In the genomic region with DNA sequence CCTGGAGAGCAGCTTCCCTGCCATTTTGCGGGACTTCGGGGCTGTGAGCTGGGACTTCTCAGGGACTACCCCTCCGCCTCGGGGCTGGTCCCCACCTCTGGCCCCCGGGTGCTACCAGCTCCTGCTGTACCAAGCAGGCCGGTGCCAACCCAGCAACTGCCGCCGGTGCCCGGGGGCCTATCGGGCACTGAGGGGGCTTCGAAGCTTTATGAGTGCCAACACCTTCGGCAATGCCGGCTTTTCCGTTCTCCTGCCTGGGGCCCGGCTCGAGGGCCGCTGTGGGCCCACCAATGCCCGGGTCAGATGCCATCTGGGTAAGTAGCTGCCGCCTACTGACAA, we compare ENCODE assay signal across 11 cellular contexts. TPM values are rescaled to one million over a fixed set of nuclear protein-coding genes. Genes with fewer than 3 reads are reported as not detected.
A peak's percentile ranks its signal among the peaks of the same experiment; 100 is the strongest.
DNase-seq lines count a peak whose midpoint lies in the region; ATAC-seq and TF ChIP-seq lines count a peak whose summit lies in the region.
"Had no signal": no experiment of that assay in that cellular context is flagged by ENCODE, and none has a peak within 500 bp of the region (broad histone marks: within the 10 kb centered on the region; RNA-seq: fewer than 3 reads in every experiment).

No MANE protein-coding gene starts in this region.

- no peak overlapping the region for H3K27ac ChIP-seq in neuronal stem cell (replicated peaks; ENCODE audit: low read length)

- no peak overlapping the region for H3K14ac ChIP-seq in neuronal stem cell (ENCODE audit: low read length)

- H4K8ac ChIP-seq in neuronal stem cell (ENCODE audit: low read depth, low read length): no peak overlapping the region

- H4K91ac ChIP-seq in neuronal stem cell (ENCODE audit: low read depth, low read length, poor library complexity): no peak overlapping the region

- no peaks in the 10 kb centered on the region for H3K9me3 ChIP-seq in MG63
- no peaks in the 10 kb centered on the region for H3K9me3 ChIP-seq in neuronal stem cell (replicated peaks in 1 of 2; ENCODE audit: control insufficient read depth in 2 of 2, insufficient read depth in 1 of 2, low read depth in 1 of 2, low read length in 2 of 2)

- H3K36me3 ChIP-seq in MG63: peaks cover 40% of the 10 kb centered on the region
- H3K36me3 ChIP-seq in neuronal stem cell (replicated peaks in 1 of 2; ENCODE audit: control insufficient read depth in 2 of 2, insufficient read depth in 2 of 2, low read length in 2 of 2): no peaks in the 10 kb centered on the region

- no peak for TF ChIP-seq CTCF in epithelial cell of proximal tubule (conservative IDR thresholded peaks at IDR 0.05; ENCODE audit: low read depth, low read length)

- no peak overlapping the region for H3K9ac ChIP-seq in neuronal stem cell (ENCODE audit: low read depth, low read length, poor library complexity)

- no peak for ATAC-seq in GM18873 (IDR thresholded peaks at IDR 0.05; ENCODE audit: low FRiP score, unreplicated experiment)
- ATAC-seq: activated T-cell treated with anti-CD3 and anti-CD28 coated beads, Interleukin-2, amount 50 U/mL, for 4 hours; stimulated activated naive CD8-positive, alpha-beta T cell treated with anti-CD3 and anti-CD28 coated beads, Interleukin-15, amount 100 ng/mL, for 72 hours had no signal

- H2BK120ac ChIP-seq in neuronal stem cell (ENCODE audit: low read depth, low read length): no peak overlapping the region

- H2AFZ ChIP-seq in neuronal stem cell (ENCODE audit: low read length): peak overlapping the region; percentile 96

- H3K79me1 ChIP-seq in neuronal stem cell (ENCODE audit: low read depth, low read length): no peaks in the 10 kb centered on the region

- H2BK15ac ChIP-seq in neuronal stem cell (ENCODE audit: low read length): no peak overlapping the region

- no CpG with 5 or more reads among the region's 19 CpGs for WGBS in neuronal stem cell (ENCODE audit: extremely low coverage in 2 of 2, insufficient read length in 2 of 2, insufficient replicate concordance in 1 of 2), 2 donors

- H3K4me1 ChIP-seq in neuronal stem cell (ENCODE audit: control insufficient read depth in 2 of 2, insufficient read depth in 1 of 2, low read depth in 1 of 2, low read length in 2 of 2): peaks cover 15 to 18% of the 10 kb centered on the region in 2 donors

- H2BK5ac ChIP-seq in neuronal stem cell (ENCODE audit: low read length): no peak overlapping the region

- H3K4ac ChIP-seq in neuronal stem cell (ENCODE audit: low read length): no peak overlapping the region

- H3K18ac ChIP-seq in neuronal stem cell (ENCODE audit: low read length): no peak overlapping the region

- H3K27me3 ChIP-seq in MG63 (no peaks in the 10 kb centered on the region), neuronal stem cell (ENCODE audit: control insufficient read depth in 3 of 3, insufficient read depth in 3 of 3, low read depth in 1 of 3, low read length in 3 of 3) (peaks cover 0 to 23% (median 4%) of the 10 kb centered on the region in 3 experiments)

- peak overlapping the region; percentile 95 for H3K4me3 ChIP-seq in MG63
- peak overlapping the region; percentile 63 for H3K4me3 ChIP-seq in epithelial cell of proximal tubule (ENCODE audit: low read depth, low read length)
- no peak overlapping the region for H3K4me3 ChIP-seq in neuronal stem cell (ENCODE audit: low read length in 2 of 2)

- H2AK5ac ChIP-seq in neuronal stem cell (ENCODE audit: low read depth, low read length): no peak overlapping the region

- H3K4me2 ChIP-seq in neuronal stem cell (ENCODE audit: insufficient read depth, low read length, poor library complexity, severe bottlenecking): no peak overlapping the region

- no peak overlapping the region for H2BK12ac ChIP-seq in neuronal stem cell (ENCODE audit: low read length)

- H3K23ac ChIP-seq in neuronal stem cell (ENCODE audit: low read depth, low read length, poor library complexity): no peak overlapping the region

- peak; percentile 32 for DNase-seq in COLO668 (lab: John Stamatoyannopoulos, UW; ENCODE audit: unreplicated experiment)
- DNase-seq in MG63: no peak
- DNase-seq in epithelial cell of proximal tubule (ENCODE audit: low read depth): no peak
- DNase-seq in neuronal stem cell (ENCODE audit: low spot score): no peak
- no peak for DNase-seq in NCI-H345 treated with DMSO at 0.1 percent for 48 hours (lab: John Stamatoyannopoulos, UW; ENCODE audit: unreplicated experiment)
- no peak for DNase-seq in DMS53 (lab: John Stamatoyannopoulos, UW)
- DNase-seq: activated T-cell treated with anti-CD3 and anti-CD28 coated beads, Interleukin-2, amount 50 U/mL, for 4 hours; DND-41; stimulated activated CD4-positive, alpha-beta T cell treated with anti-CD3 and anti-CD28 coated beads, Interleukin-2, amount 100 ng/mL, for 24 hours; stimulated activated naive CD8-positive, alpha-beta T cell treated with anti-CD3 and anti-CD28 coated beads, Interleukin-15, amount 100 ng/mL, for 72 hours had no signal

RNA-seq across cellular contexts. Expression of gene ASPHD1, which starts 1.3 kb away (rescaled TPM):
- 48.3 and 73.0 TPM in 2 replicates for total RNA-seq in MG63 (2014; rRNA removed; shearing (Covaris generic); ENCODE audit: low replicate concordance)
- 11.1 and 14.2 TPM in 2 replicates for total RNA-seq in epithelial cell of proximal tubule
- 0.66 TPM for polyA plus RNA-seq in neuronal stem cell (2013, experiment 1 of 2)
- 0.44 TPM for polyA plus RNA-seq in neuronal stem cell (2013, experiment 2 of 2)

RNA-seq across cellular contexts. Expression of gene SEZ6L2, which starts 2.2 kb away (rescaled TPM):
- total RNA-seq in MG63 (2014; rRNA removed; shearing (Covaris generic); ENCODE audit: low replicate concordance): 18.0 and 28.5 TPM in 2 replicates
- total RNA-seq in epithelial cell of proximal tubule: 2.2 and 12.8 TPM in 2 replicates
- polyA plus RNA-seq in neuronal stem cell (2013, experiment 1 of 2): 17.7 TPM
- 16.7 TPM for polyA plus RNA-seq in neuronal stem cell (2013, experiment 2 of 2)

RNA-seq across cellular contexts. Expression of gene KCTD13, which starts 24.4 kb away (rescaled TPM):
- 5.1 and 7.6 TPM in 2 replicates for total RNA-seq in MG63 (2014; rRNA removed; shearing (Covaris generic); ENCODE audit: low replicate concordance)
- 6.6 and 17.4 TPM in 2 replicates for total RNA-seq in epithelial cell of proximal tubule
- polyA plus RNA-seq in neuronal stem cell (2013, experiment 1 of 2): 14.0 TPM
- polyA plus RNA-seq in neuronal stem cell (2013, experiment 2 of 2): 13.4 TPM

RNA-seq across cellular contexts. Expression of gene CDIPT, which starts 38.5 kb away (rescaled TPM):
- 64.9 and 78.6 TPM in 2 replicates for total RNA-seq in MG63 (2014; rRNA removed; shearing (Covaris generic); ENCODE audit: low replicate concordance)
- 79.0 and 83.3 TPM in 2 replicates for total RNA-seq in epithelial cell of proximal tubule
- 38.7 TPM for polyA plus RNA-seq in neuronal stem cell (2013, experiment 1 of 2)
- 37.4 TPM for polyA plus RNA-seq in neuronal stem cell (2013, experiment 2 of 2)

Comparison
In these comparisons a context has a peak if more than half of its experiments do, and no peak if none do; other contexts are left out.
1. H3K4me3 ChIP-seq: peak in MG63 (single experiment) and epithelial cell of proximal tubule (single experiment); none in neuronal stem cell (0 of 2).